Comparison of ENCODE assay signal across 1 cellular context in the genomic region with DNA sequence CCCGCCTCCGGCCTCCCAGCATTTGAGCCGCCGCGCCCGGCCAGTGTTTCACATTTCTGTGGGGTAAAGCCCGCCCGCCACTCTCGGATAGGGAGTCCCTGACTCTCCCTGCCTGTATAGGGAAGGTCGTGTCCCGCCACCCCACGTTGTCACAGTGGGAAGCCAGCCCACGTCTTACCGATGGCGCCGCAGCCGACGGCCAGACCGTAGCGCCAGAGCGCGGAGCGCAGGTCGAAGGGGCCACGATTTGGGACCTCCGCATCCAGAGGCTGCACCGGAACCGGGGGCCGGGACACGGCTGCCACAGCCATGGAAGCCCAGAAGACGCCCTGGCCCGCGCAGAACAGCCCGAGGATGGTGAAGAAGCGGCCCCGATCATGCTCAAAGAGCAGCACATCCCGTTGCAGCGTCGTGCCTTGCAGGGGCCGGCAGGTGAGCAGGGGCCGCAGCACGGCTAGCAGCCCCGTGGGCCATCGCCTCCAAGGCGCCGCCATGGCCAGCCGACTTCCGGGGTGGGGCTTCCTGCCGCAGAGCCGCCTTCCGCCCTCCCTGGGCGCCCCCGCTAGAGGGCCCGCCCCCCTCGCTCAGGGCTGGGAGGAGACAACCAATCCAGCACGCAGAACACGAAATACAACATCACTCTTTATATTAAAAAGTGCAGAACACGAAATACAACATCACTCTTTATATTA.
TF ChIP-seq lines count a peak whose summit lies in the region.

A gene with protein sequence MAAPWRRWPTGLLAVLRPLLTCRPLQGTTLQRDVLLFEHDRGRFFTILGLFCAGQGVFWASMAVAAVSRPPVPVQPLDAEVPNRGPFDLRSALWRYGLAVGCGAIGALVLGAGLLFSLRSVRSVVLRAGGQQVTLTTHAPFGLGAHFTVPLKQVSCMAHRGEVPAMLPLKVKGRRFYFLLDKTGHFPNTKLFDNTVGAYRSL (minus strand): TSS at position 506 of the 692 bp plus-strand sequence. CDS start 12 bp downstream, at position 494.

TF ChIP-seq in HepG2, 621 proteins besides CTCF, POLR2A, EP300 and RAD21 (continued from another document and continues in another):
- TF ChIP-seq, protein P1, sequence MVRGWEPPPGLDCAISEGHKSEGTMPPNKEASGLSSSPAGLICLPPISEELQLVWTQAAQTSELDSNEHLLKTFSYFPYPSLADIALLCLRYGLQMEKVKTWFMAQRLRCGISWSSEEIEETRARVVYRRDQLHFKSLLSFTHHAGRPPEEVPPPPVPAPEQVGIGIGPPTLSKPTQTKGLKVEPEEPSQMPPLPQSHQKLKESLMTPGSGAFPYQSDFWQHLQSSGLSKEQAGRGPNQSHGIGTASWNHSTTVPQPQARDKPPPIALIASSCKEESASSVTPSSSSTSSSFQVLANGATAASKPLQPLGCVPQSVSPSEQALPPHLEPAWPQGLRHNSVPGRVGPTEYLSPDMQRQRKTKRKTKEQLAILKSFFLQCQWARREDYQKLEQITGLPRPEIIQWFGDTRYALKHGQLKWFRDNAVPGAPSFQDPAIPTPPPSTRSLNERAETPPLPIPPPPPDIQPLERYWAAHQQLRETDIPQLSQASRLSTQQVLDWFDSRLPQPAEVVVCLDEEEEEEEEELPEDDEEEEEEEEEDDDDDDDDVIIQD (CRISPR knock-in tag; IDR thresholded peaks at IDR 0.05; ENCODE audit: low read depth): no peak
- no peak for TF ChIP-seq ZNF12 (CRISPR knock-in tag; IDR thresholded peaks at IDR 0.05)
- TF ChIP-seq ZNF550 (CRISPR knock-in tag; IDR thresholded peaks at IDR 0.05; ENCODE audit: borderline replicate concordance): no peak
- TF ChIP-seq SIN3B (IDR thresholded peaks at IDR 0.05; ENCODE audit: low read length): peak; percentile 55; the same call in 1 of the 2 replicates
- no peak for TF ChIP-seq MBNL3 (CRISPR knock-in tag; conservative IDR thresholded peaks at IDR 0.05)
- TF ChIP-seq, protein P2, sequence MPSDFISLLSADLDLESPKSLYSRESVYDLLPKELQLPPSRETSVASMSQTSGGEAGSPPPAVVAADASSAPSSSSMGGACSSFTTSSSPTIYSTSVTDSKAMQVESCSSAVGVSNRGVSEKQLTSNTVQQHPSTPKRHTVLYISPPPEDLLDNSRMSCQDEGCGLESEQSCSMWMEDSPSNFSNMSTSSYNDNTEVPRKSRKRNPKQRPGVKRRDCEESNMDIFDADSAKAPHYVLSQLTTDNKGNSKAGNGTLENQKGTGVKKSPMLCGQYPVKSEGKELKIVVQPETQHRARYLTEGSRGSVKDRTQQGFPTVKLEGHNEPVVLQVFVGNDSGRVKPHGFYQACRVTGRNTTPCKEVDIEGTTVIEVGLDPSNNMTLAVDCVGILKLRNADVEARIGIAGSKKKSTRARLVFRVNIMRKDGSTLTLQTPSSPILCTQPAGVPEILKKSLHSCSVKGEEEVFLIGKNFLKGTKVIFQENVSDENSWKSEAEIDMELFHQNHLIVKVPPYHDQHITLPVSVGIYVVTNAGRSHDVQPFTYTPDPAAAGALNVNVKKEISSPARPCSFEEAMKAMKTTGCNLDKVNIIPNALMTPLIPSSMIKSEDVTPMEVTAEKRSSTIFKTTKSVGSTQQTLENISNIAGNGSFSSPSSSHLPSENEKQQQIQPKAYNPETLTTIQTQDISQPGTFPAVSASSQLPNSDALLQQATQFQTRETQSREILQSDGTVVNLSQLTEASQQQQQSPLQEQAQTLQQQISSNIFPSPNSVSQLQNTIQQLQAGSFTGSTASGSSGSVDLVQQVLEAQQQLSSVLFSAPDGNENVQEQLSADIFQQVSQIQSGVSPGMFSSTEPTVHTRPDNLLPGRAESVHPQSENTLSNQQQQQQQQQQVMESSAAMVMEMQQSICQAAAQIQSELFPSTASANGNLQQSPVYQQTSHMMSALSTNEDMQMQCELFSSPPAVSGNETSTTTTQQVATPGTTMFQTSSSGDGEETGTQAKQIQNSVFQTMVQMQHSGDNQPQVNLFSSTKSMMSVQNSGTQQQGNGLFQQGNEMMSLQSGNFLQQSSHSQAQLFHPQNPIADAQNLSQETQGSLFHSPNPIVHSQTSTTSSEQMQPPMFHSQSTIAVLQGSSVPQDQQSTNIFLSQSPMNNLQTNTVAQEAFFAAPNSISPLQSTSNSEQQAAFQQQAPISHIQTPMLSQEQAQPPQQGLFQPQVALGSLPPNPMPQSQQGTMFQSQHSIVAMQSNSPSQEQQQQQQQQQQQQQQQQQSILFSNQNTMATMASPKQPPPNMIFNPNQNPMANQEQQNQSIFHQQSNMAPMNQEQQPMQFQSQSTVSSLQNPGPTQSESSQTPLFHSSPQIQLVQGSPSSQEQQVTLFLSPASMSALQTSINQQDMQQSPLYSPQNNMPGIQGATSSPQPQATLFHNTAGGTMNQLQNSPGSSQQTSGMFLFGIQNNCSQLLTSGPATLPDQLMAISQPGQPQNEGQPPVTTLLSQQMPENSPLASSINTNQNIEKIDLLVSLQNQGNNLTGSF (CRISPR knock-in tag; IDR thresholded peaks at IDR 0.05): no peak
- TF ChIP-seq NFIC (IDR thresholded peaks at IDR 0.05; ENCODE audit: low read length): no peak
- no peak for TF ChIP-seq ZNF180 (CRISPR knock-in tag; IDR thresholded peaks at IDR 0.05; ENCODE audit: borderline replicate concordance, low read depth)
- TF ChIP-seq NFE2L2 (IDR thresholded peaks at IDR 0.05; ENCODE audit: low read length): no peak
- TF ChIP-seq, protein P3, sequence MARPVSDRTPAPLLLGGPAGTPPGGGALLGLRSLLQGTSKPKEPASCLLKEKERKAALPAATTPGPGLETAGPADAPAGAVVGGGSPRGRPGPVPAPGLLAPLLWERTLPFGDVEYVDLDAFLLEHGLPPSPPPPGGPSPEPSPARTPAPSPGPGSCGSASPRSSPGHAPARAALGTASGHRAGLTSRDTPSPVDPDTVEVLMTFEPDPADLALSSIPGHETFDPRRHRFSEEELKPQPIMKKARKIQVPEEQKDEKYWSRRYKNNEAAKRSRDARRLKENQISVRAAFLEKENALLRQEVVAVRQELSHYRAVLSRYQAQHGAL (CRISPR knock-in tag; IDR thresholded peaks at IDR 0.05; ENCODE audit: not compliant biosample characterization): no peak
- TF ChIP-seq, protein P4, sequence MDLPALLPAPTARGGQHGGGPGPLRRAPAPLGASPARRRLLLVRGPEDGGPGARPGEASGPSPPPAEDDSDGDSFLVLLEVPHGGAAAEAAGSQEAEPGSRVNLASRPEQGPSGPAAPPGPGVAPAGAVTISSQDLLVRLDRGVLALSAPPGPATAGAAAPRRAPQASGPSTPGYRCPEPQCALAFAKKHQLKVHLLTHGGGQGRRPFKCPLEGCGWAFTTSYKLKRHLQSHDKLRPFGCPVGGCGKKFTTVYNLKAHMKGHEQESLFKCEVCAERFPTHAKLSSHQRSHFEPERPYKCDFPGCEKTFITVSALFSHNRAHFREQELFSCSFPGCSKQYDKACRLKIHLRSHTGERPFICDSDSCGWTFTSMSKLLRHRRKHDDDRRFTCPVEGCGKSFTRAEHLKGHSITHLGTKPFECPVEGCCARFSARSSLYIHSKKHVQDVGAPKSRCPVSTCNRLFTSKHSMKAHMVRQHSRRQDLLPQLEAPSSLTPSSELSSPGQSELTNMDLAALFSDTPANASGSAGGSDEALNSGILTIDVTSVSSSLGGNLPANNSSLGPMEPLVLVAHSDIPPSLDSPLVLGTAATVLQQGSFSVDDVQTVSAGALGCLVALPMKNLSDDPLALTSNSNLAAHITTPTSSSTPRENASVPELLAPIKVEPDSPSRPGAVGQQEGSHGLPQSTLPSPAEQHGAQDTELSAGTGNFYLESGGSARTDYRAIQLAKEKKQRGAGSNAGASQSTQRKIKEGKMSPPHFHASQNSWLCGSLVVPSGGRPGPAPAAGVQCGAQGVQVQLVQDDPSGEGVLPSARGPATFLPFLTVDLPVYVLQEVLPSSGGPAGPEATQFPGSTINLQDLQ (CRISPR knock-in tag; IDR thresholded peaks at IDR 0.05): peak; percentile 92; the same call in 1 of the 2 replicates
- TF ChIP-seq KLF16 (CRISPR knock-in tag; IDR thresholded peaks at IDR 0.05): peak in 1 of 2 experiments; percentile 86; a peak in 2 of 4 replicates
- peak; percentile 50; the same call in 1 of the 2 replicates for TF ChIP-seq MEF2D (CRISPR knock-in tag; IDR thresholded peaks at IDR 0.05)
- 0 out of 2 replicates have a peak, but pooled peaks have one; percentile 17 for TF ChIP-seq RARA (CRISPR knock-in tag; IDR thresholded peaks at IDR 0.05)
- TF ChIP-seq, protein P5, sequence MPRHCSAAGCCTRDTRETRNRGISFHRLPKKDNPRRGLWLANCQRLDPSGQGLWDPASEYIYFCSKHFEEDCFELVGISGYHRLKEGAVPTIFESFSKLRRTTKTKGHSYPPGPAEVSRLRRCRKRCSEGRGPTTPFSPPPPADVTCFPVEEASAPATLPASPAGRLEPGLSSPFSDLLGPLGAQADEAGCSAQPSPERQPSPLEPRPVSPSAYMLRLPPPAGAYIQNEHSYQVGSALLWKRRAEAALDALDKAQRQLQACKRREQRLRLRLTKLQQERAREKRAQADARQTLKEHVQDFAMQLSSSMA (CRISPR knock-in tag; IDR thresholded peaks at IDR 0.05): peak; percentile 96
- TF ChIP-seq, protein P6, sequence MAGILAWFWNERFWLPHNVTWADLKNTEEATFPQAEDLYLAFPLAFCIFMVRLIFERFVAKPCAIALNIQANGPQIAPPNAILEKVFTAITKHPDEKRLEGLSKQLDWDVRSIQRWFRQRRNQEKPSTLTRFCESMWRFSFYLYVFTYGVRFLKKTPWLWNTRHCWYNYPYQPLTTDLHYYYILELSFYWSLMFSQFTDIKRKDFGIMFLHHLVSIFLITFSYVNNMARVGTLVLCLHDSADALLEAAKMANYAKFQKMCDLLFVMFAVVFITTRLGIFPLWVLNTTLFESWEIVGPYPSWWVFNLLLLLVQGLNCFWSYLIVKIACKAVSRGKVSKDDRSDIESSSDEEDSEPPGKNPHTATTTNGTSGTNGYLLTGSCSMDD (CRISPR knock-in tag; IDR thresholded peaks at IDR 0.05): no peak
- 0 out of 2 replicates have a peak, but pooled peaks have one; percentile 54 for TF ChIP-seq CENPT (CRISPR knock-in tag; IDR thresholded peaks at IDR 0.05; ENCODE audit: low read depth)
- TF ChIP-seq, protein P7, sequence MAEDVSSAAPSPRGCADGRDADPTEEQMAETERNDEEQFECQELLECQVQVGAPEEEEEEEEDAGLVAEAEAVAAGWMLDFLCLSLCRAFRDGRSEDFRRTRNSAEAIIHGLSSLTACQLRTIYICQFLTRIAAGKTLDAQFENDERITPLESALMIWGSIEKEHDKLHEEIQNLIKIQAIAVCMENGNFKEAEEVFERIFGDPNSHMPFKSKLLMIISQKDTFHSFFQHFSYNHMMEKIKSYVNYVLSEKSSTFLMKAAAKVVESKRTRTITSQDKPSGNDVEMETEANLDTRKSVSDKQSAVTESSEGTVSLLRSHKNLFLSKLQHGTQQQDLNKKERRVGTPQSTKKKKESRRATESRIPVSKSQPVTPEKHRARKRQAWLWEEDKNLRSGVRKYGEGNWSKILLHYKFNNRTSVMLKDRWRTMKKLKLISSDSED (CRISPR knock-in tag; IDR thresholded peaks at IDR 0.05): peak; percentile 39; the same call in 1 of the 2 replicates
- peak; percentile 32; the same call in 1 of the 2 replicates for TF ChIP-seq FOSL2 (CRISPR knock-in tag; IDR thresholded peaks at IDR 0.05)
- TF ChIP-seq, protein P8, sequence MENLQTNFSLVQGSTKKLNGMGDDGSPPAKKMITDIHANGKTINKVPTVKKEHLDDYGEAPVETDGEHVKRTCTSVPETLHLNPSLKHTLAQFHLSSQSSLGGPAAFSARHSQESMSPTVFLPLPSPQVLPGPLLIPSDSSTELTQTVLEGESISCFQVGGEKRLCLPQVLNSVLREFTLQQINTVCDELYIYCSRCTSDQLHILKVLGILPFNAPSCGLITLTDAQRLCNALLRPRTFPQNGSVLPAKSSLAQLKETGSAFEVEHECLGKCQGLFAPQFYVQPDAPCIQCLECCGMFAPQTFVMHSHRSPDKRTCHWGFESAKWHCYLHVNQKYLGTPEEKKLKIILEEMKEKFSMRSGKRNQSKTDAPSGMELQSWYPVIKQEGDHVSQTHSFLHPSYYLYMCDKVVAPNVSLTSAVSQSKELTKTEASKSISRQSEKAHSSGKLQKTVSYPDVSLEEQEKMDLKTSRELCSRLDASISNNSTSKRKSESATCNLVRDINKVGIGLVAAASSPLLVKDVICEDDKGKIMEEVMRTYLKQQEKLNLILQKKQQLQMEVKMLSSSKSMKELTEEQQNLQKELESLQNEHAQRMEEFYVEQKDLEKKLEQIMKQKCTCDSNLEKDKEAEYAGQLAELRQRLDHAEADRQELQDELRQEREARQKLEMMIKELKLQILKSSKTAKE (CRISPR knock-in tag; IDR thresholded peaks at IDR 0.05; ENCODE audit: borderline replicate concordance): 0 out of 2 replicates have a peak, but pooled peaks have one; percentile 29
- 0 out of 2 replicates have a peak, but pooled peaks have one; percentile 20 for TF ChIP-seq BCL6 (CRISPR knock-in tag; IDR thresholded peaks at IDR 0.05)
- TF ChIP-seq NCOA5 (CRISPR knock-in tag; IDR thresholded peaks at IDR 0.05): no peak
- no peak for TF ChIP-seq NBN (conservative IDR thresholded peaks at IDR 0.05)
- TF ChIP-seq, protein P9, sequence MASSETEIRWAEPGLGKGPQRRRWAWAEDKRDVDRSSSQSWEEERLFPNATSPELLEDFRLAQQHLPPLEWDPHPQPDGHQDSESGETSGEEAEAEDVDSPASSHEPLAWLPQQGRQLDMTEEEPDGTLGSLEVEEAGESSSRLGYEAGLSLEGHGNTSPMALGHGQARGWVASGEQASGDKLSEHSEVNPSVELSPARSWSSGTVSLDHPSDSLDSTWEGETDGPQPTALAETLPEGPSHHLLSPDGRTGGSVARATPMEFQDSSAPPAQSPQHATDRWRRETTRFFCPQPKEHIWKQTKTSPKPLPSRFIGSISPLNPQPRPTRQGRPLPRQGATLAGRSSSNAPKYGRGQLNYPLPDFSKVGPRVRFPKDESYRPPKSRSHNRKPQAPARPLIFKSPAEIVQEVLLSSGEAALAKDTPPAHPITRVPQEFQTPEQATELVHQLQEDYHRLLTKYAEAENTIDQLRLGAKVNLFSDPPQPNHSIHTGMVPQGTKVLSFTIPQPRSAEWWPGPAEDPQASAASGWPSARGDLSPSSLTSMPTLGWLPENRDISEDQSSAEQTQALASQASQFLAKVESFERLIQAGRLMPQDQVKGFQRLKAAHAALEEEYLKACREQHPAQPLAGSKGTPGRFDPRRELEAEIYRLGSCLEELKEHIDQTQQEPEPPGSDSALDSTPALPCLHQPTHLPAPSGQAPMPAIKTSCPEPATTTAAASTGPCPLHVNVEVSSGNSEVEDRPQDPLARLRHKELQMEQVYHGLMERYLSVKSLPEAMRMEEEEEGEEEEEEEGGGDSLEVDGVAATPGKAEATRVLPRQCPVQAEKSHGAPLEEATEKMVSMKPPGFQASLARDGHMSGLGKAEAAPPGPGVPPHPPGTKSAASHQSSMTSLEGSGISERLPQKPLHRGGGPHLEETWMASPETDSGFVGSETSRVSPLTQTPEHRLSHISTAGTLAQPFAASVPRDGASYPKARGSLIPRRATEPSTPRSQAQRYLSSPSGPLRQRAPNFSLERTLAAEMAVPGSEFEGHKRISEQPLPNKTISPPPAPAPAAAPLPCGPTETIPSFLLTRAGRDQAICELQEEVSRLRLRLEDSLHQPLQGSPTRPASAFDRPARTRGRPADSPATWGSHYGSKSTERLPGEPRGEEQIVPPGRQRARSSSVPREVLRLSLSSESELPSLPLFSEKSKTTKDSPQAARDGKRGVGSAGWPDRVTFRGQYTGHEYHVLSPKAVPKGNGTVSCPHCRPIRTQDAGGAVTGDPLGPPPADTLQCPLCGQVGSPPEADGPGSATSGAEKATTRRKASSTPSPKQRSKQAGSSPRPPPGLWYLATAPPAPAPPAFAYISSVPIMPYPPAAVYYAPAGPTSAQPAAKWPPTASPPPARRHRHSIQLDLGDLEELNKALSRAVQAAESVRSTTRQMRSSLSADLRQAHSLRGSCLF (CRISPR knock-in tag; IDR thresholded peaks at IDR 0.05; ENCODE audit: borderline replicate concordance): no peak
- no peak for TF ChIP-seq ZNF510 (CRISPR knock-in tag; IDR thresholded peaks at IDR 0.05; ENCODE audit: low read depth)
- TF ChIP-seq MAFK (conservative IDR thresholded peaks at IDR 0.05 in 1 of 2, IDR thresholded peaks at IDR 0.05 in 1 of 2; ENCODE audit: low read length in 2 of 2): no peak
- TF ChIP-seq GTF3A (CRISPR knock-in tag; conservative IDR thresholded peaks at IDR 0.05): no peak
